21 cellular contexts compared by ENCODE assay signal in genomic region chr6:23002044-23002619, GRCh38.
"Had no signal": no experiment of that assay in that cellular context is flagged by ENCODE, and none has a peak within 500 bp of the region (broad histone marks: within the 10 kb centered on the region; RNA-seq: fewer than 3 reads in every experiment).

No MANE protein-coding gene starts in this region.

- H3K4me3 ChIP-seq: body of pancreas, hepatocyte, lung, suprapubic skin, transverse colon, uterus had no signal

- ATAC-seq: activated CD4-positive, alpha-beta T cell treated with anti-CD3 and anti-CD28 coated beads for 36 hours; body of pancreas; foreskin keratinocyte; left cardiac atrium; natural killer cell treated with Interleukin-12 subunit alpha and Interleukin-12 subunit beta and Interleukin-15 and Interleukin-18, amount 100 ng/mL, for 72 hours; right cardiac atrium; stimulated activated naive CD8-positive, alpha-beta T cell treated with anti-CD3 and anti-CD28 coated beads, Interleukin-15, amount 100 ng/mL, for 72 hours had no signal

- H3K27me3 ChIP-seq: body of pancreas, foreskin keratinocyte, hepatocyte, suprapubic skin, transverse colon, uterus had no signal

- H3K4me1 ChIP-seq: body of pancreas, foreskin keratinocyte, suprapubic skin, uterus had no signal

- H3K27ac ChIP-seq: body of pancreas, foreskin keratinocyte, suprapubic skin, transverse colon, uterus had no signal

- H3K79me2 ChIP-seq: hepatocyte had no signal

- H3K9me3 ChIP-seq: body of pancreas, suprapubic skin, transverse colon, uterus had no signal

- DNase-seq: activated CD4-positive, alpha-beta T cell treated with anti-CD3 and anti-CD28 coated beads for 36 hours; activated CD4-positive, alpha-beta T cell treated with anti-CD3 and anti-CD28 coated beads, Interleukin-2, amount 50 U/mL, for 48 hours; activated naive CD8-positive, alpha-beta T cell treated with anti-CD3 and anti-CD28 coated beads for 36 hours; activated T-cell treated with anti-CD3 and anti-CD28 coated beads for 4 hours; amygdala; body of pancreas; caudate nucleus; foreskin keratinocyte; left cardiac atrium; nucleus accumbens; right cardiac atrium; stimulated activated CD4-positive, alpha-beta T cell treated with anti-CD3 and anti-CD28 coated beads, Interleukin-15, amount 100 ng/mL, for 24 hours; stimulated activated CD4-positive, alpha-beta T cell treated with anti-CD3 and anti-CD28 coated beads, Interleukin-2, amount 100 ng/mL, for 48 hours; stimulated activated naive CD8-positive, alpha-beta T cell treated with anti-CD3 and anti-CD28 coated beads, Interleukin-15, amount 100 ng/mL, for 72 hours; T-helper 2 cell; transverse colon; uterus had no signal

- H3K36me3 ChIP-seq: suprapubic skin, transverse colon, uterus had no signal

- H2AFZ ChIP-seq: hepatocyte had no signal
